Comparison of ENCODE assay signal across 8 cellular contexts in genomic region chr20:41078329-41078728, GRCh38.
DNase-seq lines count a peak whose midpoint lies in the region; ATAC-seq and TF ChIP-seq lines count a peak whose summit lies in the region.

No MANE protein-coding gene starts in this region.

- H3K4me3 ChIP-seq in NB4 (ENCODE audit: low read depth, low read length) (no peak overlapping the region), cardiac fibroblast (replicated peaks in 1 of 2; ENCODE audit: low read depth in 2 of 2, low read length in 2 of 2) (no peak overlapping the region)

- no peak for TF ChIP-seq CTCF in NB4 (IDR thresholded peaks at IDR 0.05; ENCODE audit: low read depth, low read length)
- peak; percentile 64 for TF ChIP-seq CTCF in cardiac fibroblast (IDR thresholded peaks at IDR 0.05; ENCODE audit: low read depth, low read length)

- no peak for TF ChIP-seq POLR2A in NB4 (IDR thresholded peaks at IDR 0.05; ENCODE audit: extremely low read depth, insufficient read length)

- ATAC-seq in GM21447 (IDR thresholded peaks at IDR 0.05; ENCODE audit: unreplicated experiment) = no peak
- ATAC-seq in GM19455 (IDR thresholded peaks at IDR 0.05; ENCODE audit: unreplicated experiment) = no peak

- DNase-seq in NCI-H2029 (lab: John Stamatoyannopoulos, UW) = peak; percentile 1
- DNase-seq in NCI-H2029 treated with DMSO at 0.1 percent for 48 hours (lab: John Stamatoyannopoulos, UW) = no peak
- DNase-seq in NB4 (ENCODE audit: low read depth) = peak; percentile 27
- DNase-seq in cardiac fibroblast (ENCODE audit: low read depth in 2 of 2) = peak; percentile 68 to 81
- peak; percentile 12 for DNase-seq in midbrain (lab: John Stamatoyannopoulos, UW)
- DNase-seq in DMS153 treated with DMSO at 0.1 percent for 48 hours (lab: John Stamatoyannopoulos, UW; ENCODE audit: unreplicated experiment) = no peak

Comparison
In these comparisons a context has a peak if more than half of its experiments do, and no peak if none do; other contexts are left out.
1. DNase-seq: peak in NCI-H2029 (single experiment), NB4 (single experiment), cardiac fibroblast (2 of 2) and midbrain (single experiment); none in NCI-H2029 treated with DMSO at 0.1 percent for 48 hours (single experiment) and DMS153 treated with DMSO at 0.1 percent for 48 hours (single experiment).